ENCODE assay signal across 11 cellular contexts in genomic region chr5:74953961-74954720, GRCh38.
DNase-seq lines count a peak whose midpoint lies in the region; ATAC-seq and TF ChIP-seq lines count a peak whose summit lies in the region.
"Had no signal": no experiment of that assay in that cellular context is flagged by ENCODE, and none has a peak within 500 bp of the region (broad histone marks: within the 10 kb centered on the region; RNA-seq: fewer than 3 reads in every experiment).

No MANE protein-coding gene starts in this region.

- DNase-seq in Caco-2: peak; percentile 52 to 85
- DNase-seq in GM23338 (ENCODE audit: low spot score): no peak
- DNase-seq in SK-N-SH: no peak
- no peak for DNase-seq in left lobe of liver (ENCODE audit: low spot score)
- no peak for DNase-seq in NOMO-1 (lab: John Stamatoyannopoulos, UW; ENCODE audit: unreplicated experiment in 2 of 2)
- DNase-seq in NCI-H1417 (lab: John Stamatoyannopoulos, UW): no peak
- DNase-seq in upper lobe of right lung: no peak
- no peak for DNase-seq in activated T-cell treated with anti-CD3 and anti-CD28 coated beads, Interleukin-2, amount 50 U/mL, for 48 hours
- DNase-seq: CD4-positive, CD25-positive, alpha-beta regulatory T cell; NCI-H774 had no signal

- TF ChIP-seq CTCF in Caco-2 (IDR thresholded peaks at IDR 0.05; ENCODE audit: insufficient read depth in 1 of 2, low read depth in 1 of 2, low read length in 1 of 2, severe bottlenecking in 1 of 2, unreplicated experiment in 1 of 2) (no peak), GM23338 (conservative IDR thresholded peaks at IDR 0.05; ENCODE audit: low read depth in 2 of 2) (no peak), SK-N-SH (IDR thresholded peaks at IDR 0.05) (no peak), upper lobe of right lung (IDR thresholded peaks at IDR 0.05) (no peak)

- no peaks in the 10 kb centered on the region for H3K79me2 ChIP-seq in GM23338 (replicated peaks; ENCODE audit: insufficient read depth)
- no peaks in the 10 kb centered on the region for H3K79me2 ChIP-seq in SK-N-SH (ENCODE audit: insufficient read depth)

- H3K4me1 ChIP-seq in Caco-2: peaks cover 86% of the 10 kb centered on the region
- no peaks in the 10 kb centered on the region for H3K4me1 ChIP-seq in GM23338 (ENCODE audit: insufficient read depth)
- H3K4me1 ChIP-seq in SK-N-SH (ENCODE audit: control insufficient read depth in 1 of 2, insufficient read depth in 2 of 2, low read depth in 1 of 2, low read length in 1 of 2): peaks cover 0 to 10% of the 10 kb centered on the region in 2 experiments; a peak in 2 of 4 replicates
- H3K4me1 ChIP-seq in upper lobe of right lung: no peaks in the 10 kb centered on the region

- H3K27ac Mint-ChIP-seq in Caco-2 (ENCODE audit: unreplicated experiment): peak overlapping the region; percentile 91
- no peak overlapping the region for H3K27ac Mint-ChIP-seq in GM23338
- H3K27ac Mint-ChIP-seq: CD4-positive, CD25-positive, alpha-beta regulatory T cell had no signal

- H3K4me3 ChIP-seq in Caco-2 (ENCODE audit: low read depth, low read length): no peak overlapping the region
- H3K4me3 ChIP-seq in GM23338: no peak overlapping the region
- no peak overlapping the region for H3K4me3 ChIP-seq in SK-N-SH (ENCODE audit: low read depth in 2 of 2, low read length in 1 of 2)
- no peak overlapping the region for H3K4me3 ChIP-seq in upper lobe of right lung
- H3K4me3 ChIP-seq: K562 had no signal

- TF ChIP-seq RAD21 in SK-N-SH (IDR thresholded peaks at IDR 0.05; ENCODE audit: low read length): no peak

- intact Hi-C loops in Caco-2 (cut with micrococcal nuclease; ENCODE audit: unreplicated experiment) (loop anchor here (1.0 to 2.0 kb wide), 4 partner anchors 37 to 214 kb away; partner anchors contain the start of gene GCNT4), upper lobe of right lung (cut with DNase I) (no loop called here)

- H3F3A ChIP-seq in GM23338 (replicated peaks; ENCODE audit: low read depth) (no peaks in the 10 kb centered on the region), SK-N-SH (replicated peaks; ENCODE audit: insufficient read depth) (no peaks in the 10 kb centered on the region)

- H3K9me3 Mint-ChIP-seq in Caco-2 (ENCODE audit: unreplicated experiment): peaks cover 37% of the 10 kb centered on the region
- peaks cover 9% of the 10 kb centered on the region for H3K9me3 Mint-ChIP-seq in GM23338

- no peak for ATAC-seq in GM23338
- peak; percentile 79 for ATAC-seq in left lobe of liver
- no peak for ATAC-seq in upper lobe of right lung
- ATAC-seq: K562 had no signal

- CTCF ChIA-PET in Caco-2 (lab: Charles Lee): interaction anchor here (0.7 to 0.9 kb wide), 2 partner anchors 28 to 307 kb away, joined by 3 to 6 read pairs; no protein-coding TSS in a partner anchor
- CTCF ChIA-PET in SK-N-SH (lab: Yijun Ruan, JAX): interaction anchor here (0.6 kb wide), 1 partner anchor 10 kb away, joined by 4 read pairs; no protein-coding TSS in a partner anchor

- H3K4me1 Mint-ChIP-seq in Caco-2 (ENCODE audit: low read depth, unreplicated experiment): peaks cover 71% of the 10 kb centered on the region
- H3K4me1 Mint-ChIP-seq in GM23338: no peaks in the 10 kb centered on the region
- H3K4me1 Mint-ChIP-seq: CD4-positive, CD25-positive, alpha-beta regulatory T cell had no signal

- H3K9me3 ChIP-seq in Caco-2 (peaks cover 16% of the 10 kb centered on the region; the same call in 1 of the 2 replicates), SK-N-SH (no peaks in the 10 kb centered on the region), upper lobe of right lung (no peaks in the 10 kb centered on the region)

- POLR2A ChIA-PET in Caco-2 (lab: Charles Lee) (no interaction called here), SK-N-SH (lab: Yijun Ruan, JAX) (no interaction called here)

- H3K36me3 ChIP-seq in Caco-2 (ENCODE audit: control insufficient read depth, insufficient read depth, low read length) (no peaks in the 10 kb centered on the region), GM23338 (ENCODE audit: insufficient read depth) (no peaks in the 10 kb centered on the region), SK-N-SH (replicated peaks in 1 of 2; ENCODE audit: control insufficient read depth in 1 of 2, insufficient read depth in 2 of 2, low read length in 1 of 2) (no peaks in the 10 kb centered on the region), upper lobe of right lung (no peaks in the 10 kb centered on the region)

- H3K4me2 ChIP-seq in GM23338 (no peak overlapping the region), SK-N-SH (no peak overlapping the region; the same call in 1 of the 2 replicates)

- peak overlapping the region; percentile 43; the same call in 1 of the 2 replicates for H2AFZ ChIP-seq in GM23338
- H2AFZ ChIP-seq in SK-N-SH (ENCODE audit: low read depth): 0 out of 2 replicates have a peak overlapping the region, but pooled peaks have one; percentile 13

- H4K20me1 ChIP-seq in GM23338 (replicated peaks; ENCODE audit: insufficient read depth) (no peaks in the 10 kb centered on the region), SK-N-SH (ENCODE audit: insufficient read depth) (no peaks in the 10 kb centered on the region)

- H3K4me3 Mint-ChIP-seq in Caco-2 (ENCODE audit: unreplicated experiment): peak overlapping the region; percentile 30
- H3K4me3 Mint-ChIP-seq in GM23338: no peak overlapping the region
- H3K4me3 Mint-ChIP-seq: CD4-positive, CD25-positive, alpha-beta regulatory T cell had no signal

- H3K27me3 Mint-ChIP-seq in Caco-2 (ENCODE audit: insufficient read depth, unreplicated experiment) (no peaks in the 10 kb centered on the region), GM23338 (ENCODE audit: insufficient read depth, low read depth, poor library complexity) (peaks cover 4% of the 10 kb centered on the region)

- peaks cover 25% of the 10 kb centered on the region; the same call in 1 of the 2 replicates for H3K9me2 ChIP-seq in GM23338 (ENCODE audit: insufficient read depth)
- no peaks in the 10 kb centered on the region for H3K9me2 ChIP-seq in SK-N-SH

- H3K9ac ChIP-seq in SK-N-SH: no peak overlapping the region

- WGBS in SK-N-SH (ENCODE audit: low lambda C conversion rate): 36% methylated on average over 8 of the region's 8 CpGs

- H3K27ac ChIP-seq in GM23338 (ENCODE audit: low read depth): no peak overlapping the region
- no peak overlapping the region for H3K27ac ChIP-seq in SK-N-SH (ENCODE audit: low read depth in 2 of 2, low read length in 1 of 2)
- H3K27ac ChIP-seq in upper lobe of right lung: no peak overlapping the region

- TSS peak; percentile 66 for BruUV-seq in Caco-2 (replicated peaks; lab: Mats Ljungman, UMichigan)

- TF ChIP-seq EP300 in SK-N-SH (IDR thresholded peaks at IDR 0.05; ENCODE audit: borderline replicate concordance in 1 of 2, low read depth in 1 of 2, low read length in 1 of 2): no peak

- H3K27me3 ChIP-seq in Caco-2 (replicated peaks; ENCODE audit: control insufficient read depth, insufficient read depth, low read length) (no peaks in the 10 kb centered on the region), GM23338 (ENCODE audit: insufficient read depth) (no peaks in the 10 kb centered on the region), SK-N-SH (ENCODE audit: insufficient read depth) (no peaks in the 10 kb centered on the region), upper lobe of right lung (no peaks in the 10 kb centered on the region)

- H3K36me3 Mint-ChIP-seq in Caco-2 (ENCODE audit: insufficient read depth, unreplicated experiment) (peaks cover 41% of the 10 kb centered on the region), GM23338 (ENCODE audit: low read depth) (peaks cover 8% of the 10 kb centered on the region; the same call in 1 of the 3 replicates)

TF ChIP-seq in GM23338, 12 proteins besides CTCF, POLR2A, EP300 and RAD21 (continues in another document):
- TF ChIP-seq POLR2AphosphoS5 (IDR thresholded peaks at IDR 0.05; ENCODE audit: low read depth) (no peak), ETS1 (IDR thresholded peaks at IDR 0.05) (no peak)

TF ChIP-seq in SK-N-SH, 30 proteins besides CTCF, POLR2A, EP300 and RAD21:
- TF ChIP-seq GATA2 (CRISPR knock-in tag; IDR thresholded peaks at IDR 0.05): no peak
- no peak for TF ChIP-seq SIN3A (IDR thresholded peaks at IDR 0.05; ENCODE audit: borderline replicate concordance, low read depth, low read length)
- no peak for TF ChIP-seq TAF1 (IDR thresholded peaks at IDR 0.05; ENCODE audit: borderline replicate concordance, low read depth, low read length)
- no peak for TF ChIP-seq TCF12 (IDR thresholded peaks at IDR 0.05)
- no peak for TF ChIP-seq PBX3 (IDR thresholded peaks at IDR 0.05)
- no peak for TF ChIP-seq FOXJ3 (CRISPR knock-in tag; IDR thresholded peaks at IDR 0.05)
- TF ChIP-seq EZH2phosphoT487 (IDR thresholded peaks at IDR 0.05; ENCODE audit: borderline replicate concordance, low read depth): no peak

Comparison
In these comparisons a context has a peak if more than half of its experiments do, and no peak if none do; other contexts are left out.
1. DNase-seq: peak in Caco-2 (2 of 2); none in GM23338 (single experiment), SK-N-SH (single experiment), left lobe of liver (single experiment), NOMO-1 (0 of 2), NCI-H1417 (0 of 3), upper lobe of right lung (single experiment) and activated T-cell treated with anti-CD3 and anti-CD28 coated beads, Interleukin-2, amount 50 U/mL, for 48 hours (0 of 2).